Comparison of ENCODE assay signal across 16 cellular contexts in the genomic region with DNA sequence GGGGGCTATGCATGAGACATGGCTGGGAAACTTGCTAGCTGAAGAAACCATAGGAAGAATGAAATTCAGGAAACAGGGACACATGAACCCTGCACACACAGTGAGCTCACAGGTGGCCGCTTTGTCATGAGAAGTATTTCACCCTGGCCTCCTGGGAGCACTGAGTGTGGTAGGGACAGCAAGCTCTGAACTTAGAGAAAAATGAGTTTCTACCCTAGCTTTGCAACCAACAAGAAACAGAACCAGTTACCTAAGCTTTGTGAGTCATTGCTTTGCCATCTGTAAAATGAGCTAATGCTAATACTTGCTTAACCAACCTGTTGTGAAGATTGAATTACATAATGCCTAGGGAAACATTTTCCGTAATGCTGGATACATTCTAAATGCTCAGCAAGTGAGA.
DNase-seq lines count a peak whose midpoint lies in the region; ATAC-seq, FAIRE-seq and TF ChIP-seq lines count a peak whose summit lies in the region.
"Had no signal": no experiment of that assay in that cellular context is flagged by ENCODE, and none has a peak within 500 bp of the region (broad histone marks: within the 10 kb centered on the region; RNA-seq: fewer than 3 reads in every experiment).

No MANE protein-coding gene starts in this region.

- TF ChIP-seq RAD21 in A549 (conservative IDR thresholded peaks at IDR 0.05 in 1 of 2, IDR thresholded peaks at IDR 0.05 in 1 of 2) (no peak; a peak in 1 of 5 replicates), IMR-90 (IDR thresholded peaks at IDR 0.05; ENCODE audit: low read length) (no peak)

- no peak overlapping the region for H3K56ac ChIP-seq in IMR-90 (ENCODE audit: extremely low read depth, insufficient read depth, low read length)

- H3K23ac ChIP-seq in IMR-90 (ENCODE audit: low read depth, low read length) = no peak overlapping the region

- no peaks in the 10 kb centered on the region for H4K20me1 ChIP-seq in IMR-90 (ENCODE audit: insufficient read depth, low read length)

- H3K18ac ChIP-seq in IMR-90 (ENCODE audit: low read depth, low read length) = peak overlapping the region; percentile 87

- peak overlapping the region; percentile 7; the same call in 1 of the 2 replicates for H4K5ac ChIP-seq in IMR-90 (ENCODE audit: low read depth, low read length)

- peak overlapping the region; percentile 44 for H2BK20ac ChIP-seq in IMR-90 (ENCODE audit: low read depth, low read length)

- peak in 1 of 2 experiments; percentile 52 for DNase-seq in A549 (ENCODE audit: low read depth in 1 of 2, low spot score in 1 of 2)
- peak; percentile 86 for DNase-seq in IMR-90
- DNase-seq in astrocyte of the spinal cord (ENCODE audit: low read depth, low spot score) = peak; percentile 90
- DNase-seq in iPS-NIHi11 (ENCODE audit: low spot score) = peak; percentile 17
- DNase-seq in activated T-cell treated with anti-CD3 and anti-CD28 coated beads, Interleukin-2, amount 50 U/mL, for 72 hours = no peak
- DNase-seq in NCI-H345 treated with DMSO at 0.1 percent for 48 hours (lab: John Stamatoyannopoulos, UW; ENCODE audit: unreplicated experiment) = no peak
- DNase-seq: activated naive CD8-positive, alpha-beta T cell treated with anti-CD3 and anti-CD28 coated beads, Interleukin-2, amount 10 ng/mL, durations not matched to agents 7 days and 5 days; effector CD4-positive, alpha-beta T cell; EL; hippocampal formation; NCI-H1930; posterior cingulate gyrus; Right ventricle myocardium superior; stimulated activated CD4-positive, alpha-beta T cell treated with anti-CD3 and anti-CD28 coated beads, Interleukin-2, amount 100 ng/mL, for 24 hours had no signal

- H3K4me1 Mint-ChIP-seq in activated T-helper 17 cell treated with anti-CD3 and anti-CD28 coated beads, Interleukin-2, amount 50 U/mL, for 72 hours = no peaks in the 10 kb centered on the region
- H3K4me1 Mint-ChIP-seq in activated T-cell treated with anti-CD3 and anti-CD28 coated beads, Interleukin-2, amount 50 U/mL, for 72 hours (ENCODE audit: low read depth) = no peaks in the 10 kb centered on the region
- H3K4me1 Mint-ChIP-seq: activated naive CD8-positive, alpha-beta T cell treated with anti-CD3 and anti-CD28 coated beads, Interleukin-2, amount 10 ng/mL, durations not matched to agents 7 days and 5 days had no signal

- H3K27ac ChIP-seq in A549 (peak overlapping the region; percentile 74 to 75), IMR-90 (ENCODE audit: insufficient read depth, low read length) (peak overlapping the region; percentile 18; the same call in 1 of the 2 replicates)

- in situ Hi-C loops in IMR-90 (cut with MboI; ENCODE audit: low sequenced_read_pairs) (no loop called here), astrocyte of the spinal cord (cut with HindIII; ENCODE audit: low sequenced_read_pairs) (no loop called here)

- H3K9ac ChIP-seq in IMR-90 (ENCODE audit: low read depth, low read length) = no peak overlapping the region

- no peaks in the 10 kb centered on the region for H3K27me3 Mint-ChIP-seq in activated T-helper 17 cell treated with anti-CD3 and anti-CD28 coated beads, Interleukin-2, amount 50 U/mL, for 72 hours
- no peaks in the 10 kb centered on the region for H3K27me3 Mint-ChIP-seq in activated T-cell treated with anti-CD3 and anti-CD28 coated beads, Interleukin-2, amount 50 U/mL, for 72 hours (ENCODE audit: low read depth)
- H3K27me3 Mint-ChIP-seq: activated naive CD8-positive, alpha-beta T cell treated with anti-CD3 and anti-CD28 coated beads, Interleukin-2, amount 10 ng/mL, durations not matched to agents 7 days and 5 days had no signal

- TF ChIP-seq EP300 in A549 (IDR thresholded peaks at IDR 0.05) = peak; percentile 54 to 59; a peak in 2 of 5 replicates

- H3K36me3 ChIP-seq in IMR-90 (ENCODE audit: control insufficient read depth, insufficient read depth, low read length) = no peaks in the 10 kb centered on the region

- H3K9me3 ChIP-seq in A549 (no peaks in the 10 kb centered on the region), IMR-90 (ENCODE audit: control insufficient read depth, insufficient read depth, low read length) (peaks cover 2% of the 10 kb centered on the region; the same call in 1 of the 2 replicates)

- H3K36me3 Mint-ChIP-seq in activated T-helper 17 cell treated with anti-CD3 and anti-CD28 coated beads, Interleukin-2, amount 50 U/mL, for 72 hours (ENCODE audit: low read depth) = no peaks in the 10 kb centered on the region
- H3K36me3 Mint-ChIP-seq in activated T-cell treated with anti-CD3 and anti-CD28 coated beads, Interleukin-2, amount 50 U/mL, for 72 hours (ENCODE audit: insufficient read depth in 2 of 2) = no peaks in the 10 kb centered on the region
- H3K36me3 Mint-ChIP-seq: activated naive CD8-positive, alpha-beta T cell treated with anti-CD3 and anti-CD28 coated beads, Interleukin-2, amount 10 ng/mL, durations not matched to agents 7 days and 5 days had no signal

- 11% methylated on average over 2 of the region's 2 CpGs for WGBS in A549 (ENCODE audit: missing lambda C conversion rate)
- no CpG with 5 or more reads among the region's 2 CpGs for WGBS in IMR-90 (ENCODE audit: extremely low coverage in 2 of 2, insufficient read length in 1 of 2), 2 experiments

- H3K9me1 ChIP-seq in IMR-90 (ENCODE audit: insufficient read depth, low read length) = no peaks in the 10 kb centered on the region; the same call in none of the 2 replicates

- H3K27ac Mint-ChIP-seq in activated T-helper 17 cell treated with anti-CD3 and anti-CD28 coated beads, Interleukin-2, amount 50 U/mL, for 72 hours = no peak overlapping the region
- no peak overlapping the region for H3K27ac Mint-ChIP-seq in activated T-cell treated with anti-CD3 and anti-CD28 coated beads, Interleukin-2, amount 50 U/mL, for 72 hours
- H3K27ac Mint-ChIP-seq: activated naive CD8-positive, alpha-beta T cell treated with anti-CD3 and anti-CD28 coated beads, Interleukin-2, amount 10 ng/mL, durations not matched to agents 7 days and 5 days had no signal

- H3K4me3 ChIP-seq in A549 = no peak overlapping the region
- H3K4me3 ChIP-seq in IMR-90 (ENCODE audit: insufficient read depth, low read depth, low read length) = no peak overlapping the region
- H3K4me3 ChIP-seq in astrocyte of the spinal cord (ENCODE audit: low read depth, low read length) = no peak overlapping the region

- H4K91ac ChIP-seq in IMR-90 (ENCODE audit: insufficient read depth, low read depth, low read length) = peak overlapping the region; percentile 64

- FAIRE-seq in A549 (lab: Jason Lieb, UNC) = no peak

- intact Hi-C loops in IMR-90 (cut with micrococcal nuclease) = no loop called here

- H3K79me1 ChIP-seq in IMR-90 (ENCODE audit: low read depth in 1 of 2, low read length in 2 of 2) = no peaks in the 10 kb centered on the region

- H3K4me3 Mint-ChIP-seq in activated T-helper 17 cell treated with anti-CD3 and anti-CD28 coated beads, Interleukin-2, amount 50 U/mL, for 72 hours = no peak overlapping the region
- H3K4me3 Mint-ChIP-seq in activated T-cell treated with anti-CD3 and anti-CD28 coated beads, Interleukin-2, amount 50 U/mL, for 72 hours = no peak overlapping the region
- H3K4me3 Mint-ChIP-seq: activated naive CD8-positive, alpha-beta T cell treated with anti-CD3 and anti-CD28 coated beads, Interleukin-2, amount 10 ng/mL, durations not matched to agents 7 days and 5 days had no signal

- H3K27me3 ChIP-seq in IMR-90 (ENCODE audit: control insufficient read depth, insufficient read depth, low read length) = no peaks in the 10 kb centered on the region

- no peak overlapping the region for H2AK9ac ChIP-seq in IMR-90 (replicated peaks; ENCODE audit: low read depth, low read length, poor library complexity)

- TF ChIP-seq CTCF in A549 (IDR thresholded peaks at IDR 0.05) (no peak), IMR-90 (conservative IDR thresholded peaks at IDR 0.05; ENCODE audit: low read depth, low read length) (no peak), astrocyte of the spinal cord (IDR thresholded peaks at IDR 0.05; ENCODE audit: low read depth, low read length) (no peak)

- POLR2A ChIA-PET in A549 (lab: Yijun Ruan, JAX) (no interaction called here), IMR-90 (lab: Charles Lee; ENCODE audit: unreplicated experiment) (no interaction called here)

- CTCF ChIA-PET in A549 (lab: Yijun Ruan, JAX) (interaction anchor here (1.1 kb wide), 1 partner anchor 21 kb away, joined by 3 read pairs; no protein-coding TSS in a partner anchor), IMR-90 (lab: Yijun Ruan, JAX) (no interaction called here)

- H2BK15ac ChIP-seq in IMR-90 (ENCODE audit: low read depth, low read length) = no peak overlapping the region; the same call in 2 of the 3 replicates

- no peak overlapping the region for H2BK5ac ChIP-seq in IMR-90 (ENCODE audit: low read depth, low read length, poor library complexity, severe bottlenecking)

- peak overlapping the region; percentile 7 for H2BK120ac ChIP-seq in IMR-90 (ENCODE audit: low read depth, low read length)

- H3K4ac ChIP-seq in IMR-90 (ENCODE audit: low read depth, low read length) = peak overlapping the region; percentile 6; the same call in 1 of the 2 replicates

- ATAC-seq in A549 = peak in 1 of 2 experiments; percentile 66; a peak in 2 of 6 replicates
- peak; percentile 59 for ATAC-seq in IMR-90 (ENCODE audit: low read depth)
- no peak for ATAC-seq in activated T-helper 17 cell treated with anti-CD3 and anti-CD28 coated beads, Interleukin-2, amount 50 U/mL, for 72 hours (replicated peaks)
- ATAC-seq in activated T-cell treated with anti-CD3 and anti-CD28 coated beads, Interleukin-2, amount 50 U/mL, for 72 hours (replicated peaks in 1 of 2) = no peak
- no peak for ATAC-seq in GM18867 (IDR thresholded peaks at IDR 0.05; ENCODE audit: unreplicated experiment)

- no peak for TF ChIP-seq POLR2A in A549 (IDR thresholded peaks at IDR 0.05; ENCODE audit: low read length)
- TF ChIP-seq POLR2A in IMR-90 (IDR thresholded peaks at IDR 0.05; ENCODE audit: low read depth, low read length) = no peak

- dilution Hi-C loops in IMR-90 (cut with HindIII; ENCODE audit: low sequenced_read_pairs, unreplicated experiment) = no loop called here

- H3K4me2 ChIP-seq in A549 (peak overlapping the region; percentile 58), IMR-90 (ENCODE audit: low read depth, low read length) (peak overlapping the region; percentile 61; the same call in 1 of the 2 replicates)

- H3K4me1 ChIP-seq in A549 (peaks cover 27% of the 10 kb centered on the region), IMR-90 (ENCODE audit: control insufficient read depth, insufficient read depth, low read length) (peaks cover 8% of the 10 kb centered on the region)

- no peak overlapping the region for H2AK5ac ChIP-seq in IMR-90 (ENCODE audit: low read depth, low read length)

- H3K14ac ChIP-seq in IMR-90 (replicated peaks; ENCODE audit: low read depth, low read length) = no peak overlapping the region

- no peak overlapping the region for H2AFZ ChIP-seq in IMR-90 (replicated peaks; ENCODE audit: low read length, poor library complexity)

- no TSS peak for BruUV-seq in IMR-90 (replicated peaks; lab: Mats Ljungman, UMichigan)

- peak overlapping the region; percentile 3 to 62; a peak in 1 of 4 replicates for H4K8ac ChIP-seq in IMR-90 (ENCODE audit: low read depth in 2 of 2, low read length in 2 of 2)

- no peaks in the 10 kb centered on the region for H3K9me3 Mint-ChIP-seq in activated T-helper 17 cell treated with anti-CD3 and anti-CD28 coated beads, Interleukin-2, amount 50 U/mL, for 72 hours
- no peaks in the 10 kb centered on the region for H3K9me3 Mint-ChIP-seq in activated T-cell treated with anti-CD3 and anti-CD28 coated beads, Interleukin-2, amount 50 U/mL, for 72 hours

TF ChIP-seq in A549, 52 proteins besides CTCF, POLR2A, EP300 and RAD21 (continues in another document):
- no peak for TF ChIP-seq KDM5A (IDR thresholded peaks at IDR 0.05)

Comparison
In these comparisons a context has a peak if more than half of its experiments do, and no peak if none do; other contexts are left out.
1. DNase-seq: peak in IMR-90 (single experiment), astrocyte of the spinal cord (single experiment) and iPS-NIHi11 (single experiment); none in activated T-cell treated with anti-CD3 and anti-CD28 coated beads, Interleukin-2, amount 50 U/mL, for 72 hours (0 of 2) and NCI-H345 treated with DMSO at 0.1 percent for 48 hours (single experiment).